ENCODE assay signal across 26 cellular contexts in genomic region chr1:213659580-213660547, GRCh38.
"Had no signal": no experiment of that assay in that cellular context is flagged by ENCODE, and none has a peak within 500 bp of the region (broad histone marks: within the 10 kb centered on the region; RNA-seq: fewer than 3 reads in every experiment).

No MANE protein-coding gene starts in this region.

- DNase-seq: colonic mucosa; effector CD8-positive, alpha-beta T cell; endodermal cell; hypothalamus; immature natural killer cell; kidney; left lung; mesenchymal stem cell; naive thymus-derived CD8-positive, alpha-beta T cell; nephron progenitor cell; nucleus accumbens; posterior cingulate gyrus; right lobe of liver; stimulated activated CD4-positive, alpha-beta T cell treated with anti-CD3 and anti-CD28 coated beads, Interleukin-12 subunit alpha, Interleukin-12 subunit beta, amount 100 ng/mL, for 4 hours; stimulated activated CD4-positive, alpha-beta T cell treated with anti-CD3 and anti-CD28 coated beads, Interleukin-1b, Interleukin-23, amount 100 ng/mL, for 48 hours; stimulated activated CD4-positive, alpha-beta T cell treated with anti-CD3 and anti-CD28 coated beads, Interleukin-4, amount 100 ng/mL, for 1 hour; stimulated activated CD8-positive, alpha-beta memory T cell treated with anti-CD3 and anti-CD28 coated beads, Interleukin-4, amount 100 ng/mL, for 48 hours; stimulated activated naive CD4-positive, alpha-beta T cell; stimulated activated naive CD8-positive, alpha-beta T cell treated with anti-CD3 and anti-CD28 coated beads, Interleukin-15, amount 100 ng/mL, for 72 hours; transverse colon had no signal

- H3K27ac ChIP-seq: epithelial cell of prostate, left lung, right lobe of liver, suprapubic skin had no signal

- H3K4me3 ChIP-seq: colonic mucosa, left lung, right lobe of liver, smooth muscle cell, suprapubic skin, transverse colon had no signal

- H3K27me3 ChIP-seq: colonic mucosa, left lung, right lobe of liver, transverse colon had no signal

- H3K27ac Mint-ChIP-seq: dendritic cell treated with granulocyte-macrophage colony-stimulating factor and Interleukin-4, amounts not matched to agents 40 ng/mL and 50 ng/mL, for 4 days; endodermal cell; immature natural killer cell; mesothelial cell of epicardium; naive thymus-derived CD8-positive, alpha-beta T cell; nephron progenitor cell; stimulated activated naive CD8-positive, alpha-beta T cell treated with anti-CD3 and anti-CD28 coated beads, Interleukin-15, amount 100 ng/mL, for 72 hours had no signal

- H3K9me3 ChIP-seq: colonic mucosa, left lung, right lobe of liver, suprapubic skin, transverse colon had no signal

- H3K27me3 Mint-ChIP-seq: dendritic cell treated with granulocyte-macrophage colony-stimulating factor and Interleukin-4, amounts not matched to agents 40 ng/mL and 50 ng/mL, for 4 days had no signal

- H3K4me1 Mint-ChIP-seq: central memory CD8-positive, alpha-beta T cell; immature natural killer cell; mesothelial cell of epicardium; naive thymus-derived CD8-positive, alpha-beta T cell; stimulated activated naive CD8-positive, alpha-beta T cell treated with anti-CD3 and anti-CD28 coated beads, Interleukin-15, amount 100 ng/mL, for 72 hours had no signal

- H3K4me3 Mint-ChIP-seq: central memory CD8-positive, alpha-beta T cell; dendritic cell treated with granulocyte-macrophage colony-stimulating factor and Interleukin-4, amounts not matched to agents 40 ng/mL and 50 ng/mL, for 4 days; endodermal cell; immature natural killer cell; mesothelial cell of epicardium; naive thymus-derived CD8-positive, alpha-beta T cell; nephron progenitor cell; stimulated activated naive CD8-positive, alpha-beta T cell treated with anti-CD3 and anti-CD28 coated beads, Interleukin-15, amount 100 ng/mL, for 72 hours had no signal

- ATAC-seq: left lung; naive thymus-derived CD8-positive, alpha-beta T cell; right lobe of liver; stimulated activated naive CD8-positive, alpha-beta T cell treated with anti-CD3 and anti-CD28 coated beads, Interleukin-15, amount 100 ng/mL, for 72 hours had no signal

- H3K36me3 Mint-ChIP-seq: immature natural killer cell; mesothelial cell of epicardium; naive thymus-derived CD8-positive, alpha-beta T cell had no signal

- H3K36me3 ChIP-seq: colonic mucosa, left lung, right lobe of liver, suprapubic skin, transverse colon had no signal

- H3K9me3 Mint-ChIP-seq: dendritic cell treated with granulocyte-macrophage colony-stimulating factor and Interleukin-4, amounts not matched to agents 40 ng/mL and 50 ng/mL, for 4 days; endodermal cell; mesothelial cell of epicardium; naive thymus-derived CD8-positive, alpha-beta T cell; nephron progenitor cell; stimulated activated naive CD8-positive, alpha-beta T cell treated with anti-CD3 and anti-CD28 coated beads, Interleukin-15, amount 100 ng/mL, for 72 hours had no signal

- H3K4me1 ChIP-seq: left lung, right lobe of liver, suprapubic skin had no signal
